In genomic region chr2:161165811-161166210, GRCh38 we compare ENCODE assay signal across 9 cellular contexts. TPM values are rescaled to one million over a fixed set of nuclear protein-coding genes. Genes with fewer than 3 reads are reported as not detected.
DNase-seq lines count a peak whose midpoint lies in the region; ATAC-seq and TF ChIP-seq lines count a peak whose summit lies in the region.
"Had no signal": no experiment of that assay in that cellular context is flagged by ENCODE, and none has a peak within 500 bp of the region (broad histone marks: within the 10 kb centered on the region; RNA-seq: fewer than 3 reads in every experiment).

No MANE protein-coding gene starts in this region.

- ATAC-seq in RWPE2 (ENCODE audit: low read depth) = no peak

- peaks cover 71% of the 10 kb centered on the region for H3K4me1 Mint-ChIP-seq in HFFc6 (ENCODE audit: low read depth)

- POLR2A ChIA-PET in GM10248 (lab: Yijun Ruan, JAX) = interaction anchor here (1.5 kb wide), 1 partner anchor 28 kb away, joined by 3 read pairs; no protein-coding TSS in a partner anchor

- H3K4me1 ChIP-seq in RWPE2 (ENCODE audit: insufficient read depth, poor library complexity, severe bottlenecking) = peaks cover 21% of the 10 kb centered on the region

- no peaks in the 10 kb centered on the region for H3K27me3 ChIP-seq in RWPE2 (ENCODE audit: insufficient read depth, poor library complexity, severe bottlenecking)
- H3K27me3 ChIP-seq: cardiac muscle cell had no signal

- no peaks in the 10 kb centered on the region for H3K9me3 ChIP-seq in RWPE2 (ENCODE audit: severe bottlenecking)

- DNase-seq in GM12864 (ENCODE audit: low read depth) (peak; percentile 78), HFFc6 (no peak), RWPE2 (ENCODE audit: low spot score) (no peak), iris pigment epithelial cell (ENCODE audit: low read depth) (peak; percentile 23), ureter (ENCODE audit: low spot score) (no peak), A172 (ENCODE audit: low spot score) (no peak), HuH-7.5 (ENCODE audit: low spot score) (no peak), GM10248 (ENCODE audit: extremely low spot score) (no peak)

- peak overlapping the region; percentile 8 for H3K27ac ChIP-seq in RWPE2 (ENCODE audit: poor library complexity, severe bottlenecking)
- H3K27ac ChIP-seq: cardiac muscle cell had no signal

- H3K36me3 ChIP-seq in RWPE2 (ENCODE audit: low read depth) = peaks cover 47% of the 10 kb centered on the region

- H3K4me3 ChIP-seq in GM12864 (ENCODE audit: low read depth, low read length) (peak overlapping the region; percentile 13; the same call in 1 of the 2 replicates), RWPE2 (ENCODE audit: severe bottlenecking) (no peak overlapping the region)
- H3K4me3 ChIP-seq: cardiac muscle cell had no signal

- peak overlapping the region; percentile 60 for H3K4me3 Mint-ChIP-seq in HFFc6

- TF ChIP-seq CTCF in GM12864 (IDR thresholded peaks at IDR 0.05; ENCODE audit: low read depth, low read length, missing control alignments) (no peak), HFFc6 (IDR thresholded peaks at IDR 0.05) (no peak), RWPE2 (IDR thresholded peaks at IDR 0.05; ENCODE audit: poor library complexity, severe bottlenecking) (no peak), GM10248 (IDR thresholded peaks at IDR 0.05; ENCODE audit: control extremely low read depth, extremely low read depth, low read depth, missing control alignments) (no peak)

- CTCF ChIA-PET in GM10248 (lab: Yijun Ruan, JAX) = interaction anchor here (0.8 to 1.3 kb wide), 4 partner anchors 9 to 102 kb away, joined by 3 to 4 read pairs (median 4); no protein-coding TSS in a partner anchor

- H3K9me3 Mint-ChIP-seq in HFFc6 = no peaks in the 10 kb centered on the region

- peaks cover 2% of the 10 kb centered on the region; the same call in 1 of the 2 replicates for H3K27me3 Mint-ChIP-seq in HFFc6 (ENCODE audit: insufficient read depth)

- H3K36me3 Mint-ChIP-seq in HFFc6 (ENCODE audit: low read depth) = peaks cover 41% of the 10 kb centered on the region

- H3K27ac Mint-ChIP-seq in HFFc6 = peak overlapping the region; percentile 57; the same call in 1 of the 2 replicates

RNA-seq across cellular contexts. Expression of gene TANK, which starts 5.6 kb away (rescaled TPM):
- total RNA-seq in HFFc6 (2021; fragmentation: NEBNext Ultra II Directional; extraction: Animal tissue kit (Norgen Biotek cat#: 25700)) = 10 to 100 TPM; 28.9 to 38.9 (median 36.5) TPM
- total RNA-seq in ureter = 81.2 TPM
- 74.0 and 74.5 TPM in 2 replicates for total RNA-seq in A172 (2014; rRNA removed; shearing (Covaris generic))

Comparison
In these comparisons a context has a peak if more than half of its experiments do, and no peak if none do; other contexts are left out.
1. DNase-seq: peak in GM12864 (single experiment) and iris pigment epithelial cell (single experiment); none in HFFc6 (single experiment), RWPE2 (single experiment), ureter (single experiment), A172 (single experiment), HuH-7.5 (single experiment) and GM10248 (single experiment).